ENCODE assay signal across 16 cellular contexts in the genomic region with DNA sequence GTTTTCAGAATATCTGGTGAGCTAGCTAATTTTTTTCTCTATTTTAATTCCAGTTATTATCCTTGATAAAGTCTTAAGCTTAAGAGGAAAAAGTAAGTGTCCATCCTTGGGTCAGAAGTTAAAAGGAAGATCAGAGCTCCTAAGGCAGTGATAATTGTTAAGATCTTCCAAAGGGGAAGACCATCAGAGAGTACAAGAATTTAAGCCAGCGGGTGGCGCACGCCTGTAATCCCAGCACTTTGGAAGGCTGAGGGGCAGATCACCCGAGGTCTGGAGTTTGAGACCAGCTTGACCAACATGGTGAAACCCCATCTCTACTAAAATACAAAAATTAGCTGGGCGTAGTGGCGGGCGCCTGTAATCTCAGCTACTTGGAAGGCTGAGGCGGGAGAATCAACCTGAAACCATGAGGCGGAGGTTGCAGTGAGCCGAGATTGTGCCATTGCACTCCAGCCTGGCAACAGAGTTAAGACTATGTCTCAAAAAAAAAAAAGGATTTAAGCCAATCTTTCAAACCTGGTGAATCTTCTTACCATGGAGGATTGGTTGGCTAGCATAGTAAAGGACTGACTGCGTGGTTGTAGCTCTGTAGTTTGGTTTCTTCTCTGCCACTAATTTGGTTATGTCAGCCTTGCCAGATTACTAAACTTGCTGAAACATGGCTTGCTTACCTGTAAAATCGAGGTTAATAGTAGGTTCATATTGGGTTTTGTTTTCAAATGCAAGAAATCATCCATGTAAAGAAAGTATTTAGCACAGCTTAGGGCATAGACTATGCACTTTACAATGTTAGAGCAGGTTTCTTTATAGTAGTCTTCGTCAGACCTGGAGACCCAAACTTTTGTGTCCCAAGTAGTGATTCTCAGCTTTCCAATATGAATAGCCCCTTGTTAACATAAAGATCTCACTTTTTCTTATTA. TPM values are rescaled to one million over a fixed set of nuclear protein-coding genes. Genes with fewer than 3 reads are reported as not detected.
DNase-seq lines count a peak whose midpoint lies in the region; ATAC-seq, FAIRE-seq and TF ChIP-seq lines count a peak whose summit lies in the region.
"Had no signal": no experiment of that assay in that cellular context is flagged by ENCODE, and none has a peak within 500 bp of the region (broad histone marks: within the 10 kb centered on the region; RNA-seq: fewer than 3 reads in every experiment).

No MANE protein-coding gene starts in this region.

- H4K8ac ChIP-seq in H9 (replicated peaks; ENCODE audit: insufficient read length, low read depth, low read length): no peak overlapping the region

- no peak overlapping the region for H2BK5ac ChIP-seq in H9 (ENCODE audit: insufficient read length, low read length)

- peak overlapping the region; percentile 72 for H3K27ac Mint-ChIP-seq in activated naive CD4-positive, alpha-beta T cell treated with anti-CD3 and anti-CD28 coated beads, Interleukin-2, amount 50 U/mL, for 24 hours
- H3K27ac Mint-ChIP-seq in H9: peak overlapping the region in 2 of 3 experiments; percentile 28 to 94; a peak in 3 of 7 replicates
- peak overlapping the region; percentile 16 for H3K27ac Mint-ChIP-seq in central memory CD8-positive, alpha-beta T cell (ENCODE audit: low read depth)
- no peak overlapping the region for H3K27ac Mint-ChIP-seq in activated CD8-positive, alpha-beta memory T cell treated with anti-CD3 and anti-CD28 coated beads, Interleukin-2, amount 10 ng/mL, durations not matched to agents 7 days and 5 days

- H3K4me1 ChIP-seq in H9 (ENCODE audit: insufficient read depth, low read length) (no peaks in the 10 kb centered on the region; the same call in 1 of the 2 replicates), neutrophil (ENCODE audit: control insufficient read depth in 1 of 2, insufficient read depth in 1 of 2, low read depth in 1 of 2, low read length in 1 of 2) (peaks cover 6% of the 10 kb centered on the region in 2 experiments)

- no peaks in the 10 kb centered on the region for H3K79me1 ChIP-seq in H9 (ENCODE audit: insufficient read depth, low read depth, low read length, poor library complexity, severe bottlenecking)

- no peak overlapping the region for H3K14ac ChIP-seq in H9 (ENCODE audit: insufficient read depth, low read length)

- peak; percentile 28; the same call in 1 of the 3 replicates for TF ChIP-seq CTCF in H9 (conservative IDR thresholded peaks at IDR 0.05)
- TF ChIP-seq CTCF in neutrophil (IDR thresholded peaks at IDR 0.05): no peak

- H2BK15ac ChIP-seq in H9 (ENCODE audit: low read depth, low read length): no peak overlapping the region

- H3K79me2 ChIP-seq in H9 (ENCODE audit: insufficient read depth, low read length): no peaks in the 10 kb centered on the region

- no CpG with 5 or more reads among the region's 13 CpGs for WGBS in H9 (ENCODE audit: extremely low coverage, insufficient read length, low lambda C conversion rate)

- no peak overlapping the region for H2AK5ac ChIP-seq in H9 (ENCODE audit: insufficient read length, low read length)

- no peak overlapping the region for H3T11ph ChIP-seq in H9 (ENCODE audit: low read length)

- no peak overlapping the region for H3K23ac ChIP-seq in H9 (ENCODE audit: insufficient read length, low read depth, low read length)

- no peak overlapping the region for H4K91ac ChIP-seq in H9 (ENCODE audit: insufficient read length, low read depth, low read length)

- H3K9me3 ChIP-seq in H9 (ENCODE audit: control insufficient read depth, low read depth, low read length): no peaks in the 10 kb centered on the region
- H3K9me3 ChIP-seq in neutrophil: no peaks in the 10 kb centered on the region

- H2AFZ ChIP-seq in H9 (ENCODE audit: low read length): no peak overlapping the region

- no peaks in the 10 kb centered on the region for H4K20me1 ChIP-seq in H9 (ENCODE audit: control insufficient read depth, insufficient read depth, insufficient read length)

- CTCF ChIA-PET in activated CD8-positive, alpha-beta memory T cell treated with anti-CD3 and anti-CD28 coated beads, Interleukin-2, amount 10 ng/mL, durations not matched to agents 7 days and 5 days (lab: Charles Lee): no interaction called here

- peaks cover 97% of the 10 kb centered on the region for H3K36me3 ChIP-seq in neutrophil

- no peak overlapping the region for H3K4me3 ChIP-seq in neutrophil (ENCODE audit: low read depth in 1 of 2, low read length in 1 of 2)

- H3K4me2 ChIP-seq in H9 (ENCODE audit: insufficient read depth, insufficient read length, low read length): no peak overlapping the region

- no peaks in the 10 kb centered on the region for H3K23me2 ChIP-seq in H9 (ENCODE audit: insufficient read length, low read depth, low read length, poor library complexity, severe bottlenecking)

- H3K4ac ChIP-seq in H9 (ENCODE audit: low read depth, low read length): no peak overlapping the region

- no peak overlapping the region for H2BK12ac ChIP-seq in H9 (ENCODE audit: insufficient read length, low read depth, low read length)

- peaks cover 22% of the 10 kb centered on the region for H3K36me3 Mint-ChIP-seq in activated naive CD4-positive, alpha-beta T cell treated with anti-CD3 and anti-CD28 coated beads, Interleukin-2, amount 50 U/mL, for 24 hours
- H3K36me3 Mint-ChIP-seq in H9 (ENCODE audit: insufficient read depth in 1 of 3, low read depth in 3 of 3): peaks cover 59 to 96% (median 79%) of the 10 kb centered on the region in 3 experiments; a peak in 6 of 7 replicates
- H3K36me3 Mint-ChIP-seq in central memory CD8-positive, alpha-beta T cell (ENCODE audit: insufficient read depth): peaks cover 77% of the 10 kb centered on the region
- peaks cover 55% of the 10 kb centered on the region for H3K36me3 Mint-ChIP-seq in activated CD8-positive, alpha-beta memory T cell treated with anti-CD3 and anti-CD28 coated beads, Interleukin-2, amount 10 ng/mL, durations not matched to agents 7 days and 5 days

- H3K27me3 Mint-ChIP-seq in activated naive CD4-positive, alpha-beta T cell treated with anti-CD3 and anti-CD28 coated beads, Interleukin-2, amount 50 U/mL, for 24 hours: no peaks in the 10 kb centered on the region
- H3K27me3 Mint-ChIP-seq in H9 (ENCODE audit: low read depth): no peaks in the 10 kb centered on the region
- H3K27me3 Mint-ChIP-seq in central memory CD8-positive, alpha-beta T cell: no peaks in the 10 kb centered on the region
- H3K27me3 Mint-ChIP-seq in activated CD8-positive, alpha-beta memory T cell treated with anti-CD3 and anti-CD28 coated beads, Interleukin-2, amount 10 ng/mL, durations not matched to agents 7 days and 5 days: no peaks in the 10 kb centered on the region
- H3K27me3 Mint-ChIP-seq: CD4-positive, CD25-positive, alpha-beta regulatory T cell had no signal

- no peak overlapping the region for H3K56ac ChIP-seq in H9 (ENCODE audit: insufficient read length, low read depth, low read length)

- H3K27me3 ChIP-seq in H9 (ENCODE audit: insufficient read depth, low read length): no peaks in the 10 kb centered on the region; the same call in 1 of the 2 replicates
- H3K27me3 ChIP-seq in neutrophil: no peaks in the 10 kb centered on the region

- DNase-seq in activated naive CD4-positive, alpha-beta T cell treated with anti-CD3 and anti-CD28 coated beads, Interleukin-2, amount 50 U/mL, for 16 hours: no peak
- DNase-seq in H9 (no peak), frontal cortex (ENCODE audit: low spot score in 2 of 2) (no peak)
- no peak for DNase-seq in central memory CD8-positive, alpha-beta T cell (ENCODE audit: low spot score in 2 of 2)
- DNase-seq in activated CD8-positive, alpha-beta memory T cell treated with anti-CD3 and anti-CD28 coated beads, Interleukin-2, amount 10 ng/mL, durations not matched to agents 7 days and 5 days: no peak
- DNase-seq: CD4-positive, CD25-positive, alpha-beta regulatory T cell; DMS79 treated with DMSO at 0.1 percent for 48 hours; NCI-H187 treated with DMSO at 0.1 percent for 48 hours; NCI-H2171; NCI-H510A treated with DMSO at 0.1 percent for 48 hours; RPMI8226 had no signal

- no peak overlapping the region for H3K4me3 Mint-ChIP-seq in activated naive CD4-positive, alpha-beta T cell treated with anti-CD3 and anti-CD28 coated beads, Interleukin-2, amount 50 U/mL, for 24 hours
- H3K4me3 Mint-ChIP-seq in H9: no peak overlapping the region; a peak in 1 of 5 replicates
- no peak overlapping the region for H3K4me3 Mint-ChIP-seq in central memory CD8-positive, alpha-beta T cell
- H3K4me3 Mint-ChIP-seq in activated CD8-positive, alpha-beta memory T cell treated with anti-CD3 and anti-CD28 coated beads, Interleukin-2, amount 10 ng/mL, durations not matched to agents 7 days and 5 days: no peak overlapping the region
- H3K4me3 Mint-ChIP-seq: CD4-positive, CD25-positive, alpha-beta regulatory T cell had no signal

- no peak overlapping the region for H4K5ac ChIP-seq in H9 (ENCODE audit: insufficient read length, low read depth, low read length)

- H3K27ac ChIP-seq in H9 (ENCODE audit: insufficient read length, low read depth, low read length) (no peak overlapping the region), neutrophil (peak overlapping the region; percentile 21)

- H2BK20ac ChIP-seq in H9 (ENCODE audit: low read depth, low read length, poor library complexity, severe bottlenecking): no peak overlapping the region

- no peak for FAIRE-seq in frontal cortex (lab: Jason Lieb, UNC)
- FAIRE-seq: G401.6, H54 had no signal

- H3K9ac ChIP-seq in H9 (ENCODE audit: extremely low read depth, insufficient read length, low read length): no peak overlapping the region

- no peak overlapping the region for H2BK120ac ChIP-seq in H9 (ENCODE audit: low read depth, low read length, poor library complexity, severe bottlenecking)

- peaks cover 25% of the 10 kb centered on the region for H3K4me1 Mint-ChIP-seq in activated naive CD4-positive, alpha-beta T cell treated with anti-CD3 and anti-CD28 coated beads, Interleukin-2, amount 50 U/mL, for 24 hours
- H3K4me1 Mint-ChIP-seq in H9: peaks cover 17 to 23% of the 10 kb centered on the region in 2 experiments
- peaks cover under 1% of the 10 kb centered on the region for H3K4me1 Mint-ChIP-seq in central memory CD8-positive, alpha-beta T cell
- peaks cover 23% of the 10 kb centered on the region for H3K4me1 Mint-ChIP-seq in activated CD8-positive, alpha-beta memory T cell treated with anti-CD3 and anti-CD28 coated beads, Interleukin-2, amount 10 ng/mL, durations not matched to agents 7 days and 5 days

- no peaks in the 10 kb centered on the region for H3K9me3 Mint-ChIP-seq in activated naive CD4-positive, alpha-beta T cell treated with anti-CD3 and anti-CD28 coated beads, Interleukin-2, amount 50 U/mL, for 24 hours
- no peaks in the 10 kb centered on the region for H3K9me3 Mint-ChIP-seq in H9
- H3K9me3 Mint-ChIP-seq in central memory CD8-positive, alpha-beta T cell: no peaks in the 10 kb centered on the region
- H3K9me3 Mint-ChIP-seq in activated CD8-positive, alpha-beta memory T cell treated with anti-CD3 and anti-CD28 coated beads, Interleukin-2, amount 10 ng/mL, durations not matched to agents 7 days and 5 days (ENCODE audit: low read depth): no peaks in the 10 kb centered on the region
- H3K9me3 Mint-ChIP-seq: CD4-positive, CD25-positive, alpha-beta regulatory T cell had no signal

- no peak overlapping the region for H3K18ac ChIP-seq in H9 (ENCODE audit: insufficient read length, low read depth, low read length)

- no peak for ATAC-seq in central memory CD8-positive, alpha-beta T cell (replicated peaks; ENCODE audit: extremely low read depth, poor library complexity, severe bottlenecking)
- no peak for ATAC-seq in activated CD8-positive, alpha-beta memory T cell treated with anti-CD3 and anti-CD28 coated beads, Interleukin-2, amount 10 ng/mL, durations not matched to agents 7 days and 5 days
- no peak for ATAC-seq in GM21390 (IDR thresholded peaks at IDR 0.05; ENCODE audit: unreplicated experiment)

RNA-seq across cellular contexts. Expression of a gene that starts 15.9 kb away (rescaled TPM):
- total RNA-seq in H9 (2021): 235 and 237 TPM in 2 replicates
- total RNA-seq in activated CD8-positive, alpha-beta memory T cell treated with anti-CD3 and anti-CD28 coated beads, Interleukin-2, amount 10 ng/mL, durations not matched to agents 7 days and 5 days: 10 to 100 TPM; 47.0 to 59.1 TPM
- 55.0 TPM for total RNA-seq in frontal cortex

RNA-seq across cellular contexts. Expression of a gene that starts 19.2 kb away (rescaled TPM):
- total RNA-seq in H9 (2021): 367 and 376 TPM in 2 replicates
- total RNA-seq in activated CD8-positive, alpha-beta memory T cell treated with anti-CD3 and anti-CD28 coated beads, Interleukin-2, amount 10 ng/mL, durations not matched to agents 7 days and 5 days: 100 to 1,000 TPM; 122 to 142 TPM
- 337 TPM for total RNA-seq in frontal cortex
